11 cellular contexts compared by ENCODE assay signal in the genomic region with DNA sequence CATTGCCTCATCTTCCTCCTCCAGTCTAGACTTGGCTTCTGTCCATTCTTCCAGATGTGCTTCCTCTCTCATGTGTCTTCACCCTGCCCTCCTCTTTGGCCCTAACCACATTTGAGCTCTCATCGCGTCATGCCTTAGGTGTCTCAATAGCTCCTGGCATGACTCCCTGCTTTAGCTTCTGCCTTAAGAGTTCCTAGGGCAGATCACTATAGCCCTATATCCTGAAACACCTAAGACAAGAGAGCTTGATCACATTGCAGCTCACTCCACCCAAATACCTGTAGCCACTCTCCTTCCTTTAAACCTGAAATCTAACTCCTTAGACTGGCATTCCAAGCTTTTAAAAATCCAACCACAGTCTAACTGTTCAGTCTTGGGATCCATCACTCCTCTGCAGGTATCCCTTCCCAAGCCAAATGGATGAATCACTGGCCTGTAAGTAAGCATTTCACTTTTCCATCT.
DNase-seq lines count a peak whose midpoint lies in the region; ATAC-seq and TF ChIP-seq lines count a peak whose summit lies in the region.
"Had no signal": no experiment of that assay in that cellular context is flagged by ENCODE, and none has a peak within 500 bp of the region (broad histone marks: within the 10 kb centered on the region; RNA-seq: fewer than 3 reads in every experiment).

No MANE protein-coding gene starts in this region.

- H3K27ac ChIP-seq in dorsolateral prefrontal cortex (no peak overlapping the region), OCI-LY7 (ENCODE audit: low read depth, low read length, poor library complexity, severe bottlenecking) (no peak overlapping the region)

- no peaks in the 10 kb centered on the region for H3K9me3 Mint-ChIP-seq in HFFc6

- H3K4me3 ChIP-seq in dorsolateral prefrontal cortex (no peak overlapping the region), OCI-LY7 (ENCODE audit: low read depth, low read length, poor library complexity, severe bottlenecking) (no peak overlapping the region)

- no peaks in the 10 kb centered on the region for H3K9me3 ChIP-seq in OCI-LY7 (ENCODE audit: low read length)

- TF ChIP-seq CTCF in HFFc6 (IDR thresholded peaks at IDR 0.05) (no peak), dorsolateral prefrontal cortex (IDR thresholded peaks at IDR 0.05 in 54 of 56, conservative IDR thresholded peaks at IDR 0.05 in 2 of 56; ENCODE audit: low read depth in 1 of 56, partially characterized antibody in 56 of 56) (no peak), OCI-LY7 (conservative IDR thresholded peaks at IDR 0.05; ENCODE audit: low read length) (no peak)

- no TSS peak for BruUV-seq in OCI-LY7 (replicated peaks; lab: Mats Ljungman, UMichigan)

- no peaks in the 10 kb centered on the region for H3K9me2 ChIP-seq in OCI-LY7 (ENCODE audit: insufficient read depth, low read length)

- POLR2A ChIA-PET in OCI-LY7 (lab: Charles Lee) = no interaction called here

- H4K20me1 ChIP-seq in OCI-LY7 (ENCODE audit: insufficient read depth, low read length) = no peaks in the 10 kb centered on the region

- H3K27me3 ChIP-seq in dorsolateral prefrontal cortex = no peaks in the 10 kb centered on the region

- no peak overlapping the region for H3K4me3 Mint-ChIP-seq in HFFc6

- no peaks in the 10 kb centered on the region for H3K36me3 Mint-ChIP-seq in HFFc6 (ENCODE audit: low read depth)

- no peak overlapping the region for H2AFZ ChIP-seq in OCI-LY7 (ENCODE audit: low read length)

- peaks cover 20% of the 10 kb centered on the region for H3K4me1 Mint-ChIP-seq in HFFc6 (ENCODE audit: low read depth)

- peaks cover 4% of the 10 kb centered on the region; the same call in 1 of the 2 replicates for H3K27me3 Mint-ChIP-seq in HFFc6 (ENCODE audit: insufficient read depth)

- no peak for ATAC-seq in GM18909 (IDR thresholded peaks at IDR 0.05; ENCODE audit: poor library complexity, unreplicated experiment)

- intact Hi-C loops in dorsolateral prefrontal cortex (cut with DNase I) (no loop called here), OCI-LY7 (cut with micrococcal nuclease; ENCODE audit: unreplicated experiment) (no loop called here)

- no peaks in the 10 kb centered on the region for H3K4me1 ChIP-seq in OCI-LY7 (ENCODE audit: insufficient read depth, low read length, poor library complexity, severe bottlenecking)

- CTCF ChIA-PET in OCI-LY7 (lab: Charles Lee; ENCODE audit: unreplicated experiment) = no interaction called here

- no peak overlapping the region for H3K4me2 ChIP-seq in OCI-LY7 (ENCODE audit: low read length)

- H3K36me3 ChIP-seq in OCI-LY7 (ENCODE audit: insufficient read depth, low read length) = no peaks in the 10 kb centered on the region

- no peaks in the 10 kb centered on the region for H3K79me2 ChIP-seq in OCI-LY7 (ENCODE audit: insufficient read depth, low read depth, low read length)

- DNase-seq in AG20443 (ENCODE audit: low spot score) (peak; percentile 79), HFFc6 (peak; percentile 32), SKM-1 treated with dmso at 0.1 percent for 144 hours (lab: John Stamatoyannopoulos, UW; ENCODE audit: unreplicated experiment) (peak; percentile 92), glomerular visceral epithelial cell (ENCODE audit: extremely low spot score) (peak; percentile 76), dorsolateral prefrontal cortex (no peak), OCI-LY7 (ENCODE audit: low spot score) (no peak), NCI-H1048 (lab: John Stamatoyannopoulos, UW) (no peak)
- DNase-seq: hippocampal formation, NCI-H526, T1000 had no signal

- H3K27ac Mint-ChIP-seq in HFFc6 = no peak overlapping the region

Comparison
In these comparisons a context has a peak if more than half of its experiments do, and no peak if none do; other contexts are left out.
1. DNase-seq: peak in AG20443 (single experiment), HFFc6 (single experiment), SKM-1 treated with dmso at 0.1 percent for 144 hours (single experiment) and glomerular visceral epithelial cell (single experiment); none in dorsolateral prefrontal cortex (0 of 10), OCI-LY7 (single experiment) and NCI-H1048 (single experiment).